ENCODE assay signal across 8 cellular contexts in the genomic region with DNA sequence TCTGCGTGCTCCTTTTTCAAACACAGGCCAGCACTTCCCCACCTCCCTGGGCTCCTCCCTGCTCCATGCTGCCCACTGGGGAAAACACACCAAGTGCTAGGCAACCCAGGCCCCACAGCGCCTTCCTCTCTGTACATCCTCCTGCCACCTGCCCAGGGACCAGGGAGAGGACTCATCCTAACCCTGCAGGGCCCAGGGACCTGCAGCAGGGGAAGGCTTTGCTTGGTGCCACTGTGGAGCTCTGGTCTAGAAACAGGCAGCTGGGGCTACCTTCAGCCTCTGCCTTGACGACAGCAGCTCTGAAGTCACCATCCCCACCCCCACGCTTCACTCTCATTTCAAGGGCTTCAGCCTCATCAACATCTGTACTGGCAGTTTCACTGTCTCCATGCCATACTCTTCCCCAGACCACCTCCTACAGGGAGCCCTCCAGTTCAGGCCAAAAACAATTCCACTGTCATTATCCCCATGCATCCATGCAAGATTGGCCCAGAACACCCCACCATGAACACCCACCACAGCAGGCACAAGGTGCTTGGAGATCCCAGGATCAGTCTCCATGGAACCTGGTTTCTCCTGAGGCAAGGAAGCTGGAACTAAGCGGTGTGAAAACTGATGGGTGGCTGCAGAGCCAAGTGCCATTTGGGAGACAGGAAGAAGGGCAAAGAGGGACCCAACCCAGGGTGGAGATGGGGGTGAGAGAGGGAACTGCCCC. TPM values are rescaled to one million over a fixed set of nuclear protein-coding genes. Genes with fewer than 3 reads are reported as not detected.
DNase-seq lines count a peak whose midpoint lies in the region; ATAC-seq and TF ChIP-seq lines count a peak whose summit lies in the region.

No MANE protein-coding gene starts in this region.

- no peaks in the 10 kb centered on the region for H3K36me3 Mint-ChIP-seq in activated T-cell treated with anti-CD3 and anti-CD28 coated beads, Interleukin-2, amount 50 U/mL, for 72 hours (ENCODE audit: insufficient read depth in 2 of 2)

- no peaks in the 10 kb centered on the region for H3K27me3 Mint-ChIP-seq in activated T-cell treated with anti-CD3 and anti-CD28 coated beads, Interleukin-2, amount 50 U/mL, for 72 hours (ENCODE audit: low read depth)

- no peaks in the 10 kb centered on the region for H3K9me3 ChIP-seq in iPS-18c (ENCODE audit: control insufficient read depth, insufficient read depth, low read length)

- ATAC-seq in activated T-cell treated with anti-CD3 and anti-CD28 coated beads, Interleukin-2, amount 50 U/mL, for 72 hours (replicated peaks in 1 of 2), result peak in 1 of 2 donors; percentile 13
- ATAC-seq in HG03045 (IDR thresholded peaks at IDR 0.05; ENCODE audit: unreplicated experiment) (no peak), GM21367 (IDR thresholded peaks at IDR 0.05; ENCODE audit: unreplicated experiment) (no peak)

- TF ChIP-seq CTCF in HFF-Myc (IDR thresholded peaks at IDR 0.05; ENCODE audit: low read depth, low read length, missing control alignments), result no peak

- no peak for DNase-seq in HFF-Myc (ENCODE audit: extremely low read depth, low read depth)
- DNase-seq in activated T-cell treated with anti-CD3 and anti-CD28 coated beads, Interleukin-2, amount 50 U/mL, for 72 hours, result peak; percentile 56 to 65
- peak; percentile 23 to 28 for DNase-seq in stimulated activated CD4-positive, alpha-beta T cell treated with anti-CD3 and anti-CD28 coated beads, Interleukin-4, amount 100 ng/mL, for 4 hours
- no peak for DNase-seq in NCI-H187 treated with DMSO at 0.1 percent for 48 hours (lab: John Stamatoyannopoulos, UW)
- DNase-seq in NCI-H2029 treated with DMSO at 0.1 percent for 48 hours (lab: John Stamatoyannopoulos, UW), result no peak

- H3K4me1 Mint-ChIP-seq in activated T-cell treated with anti-CD3 and anti-CD28 coated beads, Interleukin-2, amount 50 U/mL, for 72 hours (ENCODE audit: low read depth), result peaks cover 42% of the 10 kb centered on the region

- H3K27ac Mint-ChIP-seq in activated T-cell treated with anti-CD3 and anti-CD28 coated beads, Interleukin-2, amount 50 U/mL, for 72 hours, result peak overlapping the region; percentile 44

- peak overlapping the region; percentile 54 for H3K4me3 ChIP-seq in HFF-Myc (replicated peaks; ENCODE audit: low read depth, low read length)
- peak overlapping the region; percentile 71 for H3K4me3 ChIP-seq in iPS-18c (ENCODE audit: insufficient read depth, low read depth, low read length)

- peak overlapping the region; percentile 82 to 94 for H3K4me3 Mint-ChIP-seq in activated T-cell treated with anti-CD3 and anti-CD28 coated beads, Interleukin-2, amount 50 U/mL, for 72 hours

- H3K9me3 Mint-ChIP-seq in activated T-cell treated with anti-CD3 and anti-CD28 coated beads, Interleukin-2, amount 50 U/mL, for 72 hours, result no peaks in the 10 kb centered on the region

RNA-seq across cellular contexts. Expression of a gene that starts 1.1 kb away (rescaled TPM):
- total RNA-seq in activated T-cell treated with anti-CD3 and anti-CD28 coated beads, Interleukin-2, amount 50 U/mL, for 72 hours, result 10 to 100 TPM; 26.3 to 32.0 TPM

RNA-seq across cellular contexts. Expression of a gene that starts 16.0 kb away (rescaled TPM):
- total RNA-seq in activated T-cell treated with anti-CD3 and anti-CD28 coated beads, Interleukin-2, amount 50 U/mL, for 72 hours, result under 1 TPM in 1 of 2 donors, not detected in 1; 0.05 TPM

RNA-seq across cellular contexts. Expression of a gene that starts 18.2 kb away (rescaled TPM):
- not detected for total RNA-seq in activated T-cell treated with anti-CD3 and anti-CD28 coated beads, Interleukin-2, amount 50 U/mL, for 72 hours

RNA-seq across cellular contexts. Expression of a gene that starts 27.4 kb away (rescaled TPM):
- under 1 TPM; 0.37 to 0.65 TPM for total RNA-seq in activated T-cell treated with anti-CD3 and anti-CD28 coated beads, Interleukin-2, amount 50 U/mL, for 72 hours

RNA-seq across cellular contexts. Expression of a gene that starts 54.0 kb away (rescaled TPM):
- total RNA-seq in activated T-cell treated with anti-CD3 and anti-CD28 coated beads, Interleukin-2, amount 50 U/mL, for 72 hours, result not detected

Comparison
In these comparisons a context has a peak if more than half of its experiments do, and no peak if none do; other contexts are left out.
1. DNase-seq: peak in activated T-cell treated with anti-CD3 and anti-CD28 coated beads, Interleukin-2, amount 50 U/mL, for 72 hours (2 of 2) and stimulated activated CD4-positive, alpha-beta T cell treated with anti-CD3 and anti-CD28 coated beads, Interleukin-4, amount 100 ng/mL, for 4 hours (2 of 2); none in HFF-Myc (single experiment), NCI-H187 treated with DMSO at 0.1 percent for 48 hours (single experiment) and NCI-H2029 treated with DMSO at 0.1 percent for 48 hours (single experiment).